ENCODE assay signal across 25 cellular contexts in the genomic region with DNA sequence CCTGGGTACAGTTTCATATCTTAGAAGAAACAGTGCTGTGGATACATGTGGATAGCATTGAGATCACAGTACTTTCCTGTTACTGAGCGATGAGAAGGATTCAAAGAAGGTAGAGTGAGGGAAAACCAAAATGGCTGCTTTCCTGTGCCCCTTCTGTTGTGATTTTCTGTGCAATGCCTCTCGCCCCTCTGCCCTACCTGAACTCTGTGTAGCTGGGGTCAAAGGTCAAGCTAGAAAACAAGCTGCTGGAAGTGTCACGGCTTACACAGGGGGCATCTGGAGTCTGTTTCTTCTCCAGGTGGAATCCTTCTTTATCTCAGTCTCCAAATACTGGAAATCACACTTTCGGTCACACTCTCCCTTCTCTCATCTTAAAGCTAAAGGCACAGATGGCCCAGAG. TPM values are rescaled to one million over a fixed set of nuclear protein-coding genes. Genes with fewer than 3 reads are reported as not detected.
DNase-seq lines count a peak whose midpoint lies in the region; TF ChIP-seq lines count a peak whose summit lies in the region.
"Had no signal": no experiment of that assay in that cellular context is flagged by ENCODE, and none has a peak within 500 bp of the region (broad histone marks: within the 10 kb centered on the region; RNA-seq: fewer than 3 reads in every experiment).

No MANE protein-coding gene starts in this region.

- peaks cover 72% of the 10 kb centered on the region for H3K4me1 Mint-ChIP-seq in activated T-cell treated with anti-CD3 and anti-CD28 coated beads, Interleukin-2, amount 50 U/mL, for 24 hours (ENCODE audit: low read depth)
- peaks cover 60% of the 10 kb centered on the region for H3K4me1 Mint-ChIP-seq in activated naive CD8-positive, alpha-beta T cell treated with anti-CD3 and anti-CD28 coated beads for 36 hours
- peaks cover 62% of the 10 kb centered on the region for H3K4me1 Mint-ChIP-seq in nephron progenitor cell
- H3K4me1 Mint-ChIP-seq: WTC11 had no signal

- H3K36me3 ChIP-seq in KOPT-K1 (ENCODE audit: insufficient read depth, low read length) = no peaks in the 10 kb centered on the region
- H3K36me3 ChIP-seq: ascending aorta, BLaER1, SJSA1, uterus had no signal

- TF ChIP-seq CTCF in nephron progenitor cell (IDR thresholded peaks at IDR 0.05) (no peak), GM13977 (IDR thresholded peaks at IDR 0.05; ENCODE audit: extremely low read depth, insufficient read depth, missing control alignments) (no peak)

- no peaks in the 10 kb centered on the region for H3K27me3 Mint-ChIP-seq in activated T-cell treated with anti-CD3 and anti-CD28 coated beads, Interleukin-2, amount 50 U/mL, for 24 hours
- no peaks in the 10 kb centered on the region for H3K27me3 Mint-ChIP-seq in activated naive CD8-positive, alpha-beta T cell treated with anti-CD3 and anti-CD28 coated beads for 36 hours
- H3K27me3 Mint-ChIP-seq in nephron progenitor cell (ENCODE audit: low read depth, poor library complexity) = no peaks in the 10 kb centered on the region

- H3K36me3 Mint-ChIP-seq in activated T-cell treated with anti-CD3 and anti-CD28 coated beads, Interleukin-2, amount 50 U/mL, for 24 hours (ENCODE audit: low read depth) = peaks cover 45% of the 10 kb centered on the region
- peaks cover 53% of the 10 kb centered on the region for H3K36me3 Mint-ChIP-seq in activated naive CD8-positive, alpha-beta T cell treated with anti-CD3 and anti-CD28 coated beads for 36 hours
- H3K36me3 Mint-ChIP-seq in nephron progenitor cell (ENCODE audit: low read depth) = peaks cover 15% of the 10 kb centered on the region

- peak overlapping the region; percentile 90 for H3K27ac Mint-ChIP-seq in activated T-cell treated with anti-CD3 and anti-CD28 coated beads, Interleukin-2, amount 50 U/mL, for 24 hours
- H3K27ac Mint-ChIP-seq in activated naive CD8-positive, alpha-beta T cell treated with anti-CD3 and anti-CD28 coated beads for 36 hours = peak overlapping the region; percentile 93
- peak overlapping the region; percentile 80 for H3K27ac Mint-ChIP-seq in nephron progenitor cell
- H3K27ac Mint-ChIP-seq: WTC11 had no signal

- no peak for DNase-seq in activated T-cell treated with anti-CD3 and anti-CD28 coated beads, Interleukin-2, amount 50 U/mL, for 24 hours
- no peak for DNase-seq in activated T-cell treated with anti-CD3 and anti-CD28 coated beads, Interleukin-2, amount 50 U/mL, for 1 hour
- DNase-seq in activated naive CD8-positive, alpha-beta T cell treated with anti-CD3 and anti-CD28 coated beads for 36 hours = no peak
- no peak for DNase-seq in nephron progenitor cell
- no peak for DNase-seq in COLO829 (ENCODE audit: low spot score)
- DNase-seq in GM13977 (ENCODE audit: low spot score) = no peak
- DNase-seq in stimulated activated CD4-positive, alpha-beta T cell treated with anti-CD3 and anti-CD28 coated beads, Interleukin-4, amount 100 ng/mL, for 1 hour = no peak
- DNase-seq: ACHN; activated effector memory CD4-positive, alpha-beta T cell treated with anti-CD3 and anti-CD28 coated beads, Interleukin-2, amount 50 U/mL, for 16 hours; central memory CD4-positive, alpha-beta T cell; Karpas-422; mammary epithelial cell; MV-4-11; NCI-H2171; NCI-H524; retina; uterus had no signal

- no peak overlapping the region for H3K4me3 Mint-ChIP-seq in activated T-cell treated with anti-CD3 and anti-CD28 coated beads, Interleukin-2, amount 50 U/mL, for 24 hours
- H3K4me3 Mint-ChIP-seq in activated naive CD8-positive, alpha-beta T cell treated with anti-CD3 and anti-CD28 coated beads for 36 hours = no peak overlapping the region
- no peak overlapping the region for H3K4me3 Mint-ChIP-seq in nephron progenitor cell
- H3K4me3 Mint-ChIP-seq: WTC11 had no signal

- in situ Hi-C loops in GM13977 (cut with MboI; ENCODE audit: low pct_unique_long_range_greater_than_20kb, low sequenced_read_pairs, unreplicated experiment) = no loop called here

- peaks cover 17% of the 10 kb centered on the region for H3K9me3 Mint-ChIP-seq in activated T-cell treated with anti-CD3 and anti-CD28 coated beads, Interleukin-2, amount 50 U/mL, for 24 hours
- peaks cover 15% of the 10 kb centered on the region for H3K9me3 Mint-ChIP-seq in activated naive CD8-positive, alpha-beta T cell treated with anti-CD3 and anti-CD28 coated beads for 36 hours
- H3K9me3 Mint-ChIP-seq in nephron progenitor cell = peaks cover 23% of the 10 kb centered on the region

- H3K9me3 ChIP-seq in KOPT-K1 (ENCODE audit: insufficient read depth, low read length, poor library complexity, severe bottlenecking) = no peaks in the 10 kb centered on the region
- H3K9me3 ChIP-seq: SJSA1, uterus had no signal

- H3K27ac ChIP-seq in KOPT-K1 (ENCODE audit: low read depth, low read length, poor library complexity, severe bottlenecking) = peak overlapping the region; percentile 73
- H3K27ac ChIP-seq: ascending aorta, BLaER1, SJSA1, uterus had no signal

RNA-seq across cellular contexts. Expression of gene CCN6, which starts 27.0 kb away (rescaled TPM):
- total RNA-seq in activated naive CD8-positive, alpha-beta T cell treated with anti-CD3 and anti-CD28 coated beads for 36 hours = under 1 TPM; 0.19 to 0.30 TPM
- total RNA-seq: ascending aorta, dermis microvascular lymphatic vessel endothelial cell, myocyte, SJSA1, subcutaneous adipose tissue, uterus, WTC11 had no signal
